In the genomic region with DNA sequence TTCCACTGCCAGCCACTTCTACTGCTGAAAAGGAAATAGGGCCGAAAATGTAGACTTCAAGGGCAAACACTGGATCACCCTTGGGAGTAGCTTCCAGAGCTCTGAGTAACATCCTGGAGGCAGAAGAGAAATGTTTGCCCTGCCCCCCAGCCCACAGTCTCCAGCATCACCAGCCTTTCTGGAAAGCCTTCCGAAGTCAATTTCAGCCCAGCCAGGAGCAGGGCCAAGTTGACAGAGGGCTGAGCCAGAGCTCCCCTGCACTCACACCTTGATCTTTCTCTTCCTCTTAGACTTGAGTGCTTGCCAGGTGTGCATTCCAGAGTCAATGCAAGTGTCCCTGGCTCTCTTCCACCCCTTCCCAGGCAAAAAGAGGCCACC, we compare ENCODE assay signal across 8 cellular contexts. TPM values are rescaled to one million over a fixed set of nuclear protein-coding genes. Genes with fewer than 3 reads are reported as not detected.
DNase-seq lines count a peak whose midpoint lies in the region; ATAC-seq, FAIRE-seq and TF ChIP-seq lines count a peak whose summit lies in the region.
"Had no signal": no experiment of that assay in that cellular context is flagged by ENCODE, and none has a peak within 500 bp of the region (broad histone marks: within the 10 kb centered on the region; RNA-seq: fewer than 3 reads in every experiment).

No MANE protein-coding gene starts in this region.

- in situ Hi-C loops in astrocyte of the spinal cord (cut with HindIII; ENCODE audit: low sequenced_read_pairs): no loop called here
- in situ Hi-C loops in transverse colon (cut with MboI; ENCODE audit: low pct_ligation_motif_present in 1 of 4, low pct_unique_long_range_greater_than_20kb in 1 of 4, low sequenced_read_pairs in 3 of 4): loop anchor here in 1 of 4 donors (25.0 kb wide), 1 partner anchor 234 kb away; no protein-coding TSS in a partner anchor

- peak; percentile 77 for ATAC-seq in left lobe of liver

- FAIRE-seq in HTR-8/SVneo (lab: Jason Lieb, UNC): no peak

- TF ChIP-seq CTCF in astrocyte of the spinal cord (IDR thresholded peaks at IDR 0.05; ENCODE audit: low read depth, low read length): no peak
- TF ChIP-seq CTCF in transverse colon (IDR thresholded peaks at IDR 0.05): no peak
- no peak for TF ChIP-seq CTCF in BE2C (IDR thresholded peaks at IDR 0.05; ENCODE audit: low read depth, low read length)

- peaks cover 0 to 29% (median 7%) of the 10 kb centered on the region in 4 donors for H3K4me1 ChIP-seq in transverse colon
- H3K4me1 ChIP-seq in BE2C: no peaks in the 10 kb centered on the region

- H3K27ac ChIP-seq in transverse colon: peak overlapping the region; percentile 73 to 85 (median 83)

- DNase-seq in HTR-8/SVneo (ENCODE audit: insufficient read length, low spot score) (peak; percentile 63), astrocyte of the spinal cord (ENCODE audit: low read depth, low spot score) (peak; percentile 88), left lobe of liver (ENCODE audit: low spot score) (peak; percentile 82), transverse colon (peak; percentile 47), NCI-H1930 (lab: John Stamatoyannopoulos, UW) (no peak), BE2C (no peak), CD1c-positive myeloid dendritic cell (ENCODE audit: extremely low spot score) (no peak)
- DNase-seq: activated B cell treated with CpG ODN at 0.5 μM for 24 hours had no signal

- intact Hi-C loops in transverse colon (cut with DNase I; ENCODE audit: low total_unique reads): no loop called here

- WGBS in transverse colon (ENCODE audit: low coverage in 1 of 2), 2 donors: 49% methylated on average over 2 of the region's 2 CpGs; no CpG with 5 or more reads in 1 of the 2 donors

- H3K9me3 ChIP-seq in transverse colon (no peaks in the 10 kb centered on the region), BE2C (no peaks in the 10 kb centered on the region)

- TF ChIP-seq POLR2A in transverse colon (IDR thresholded peaks at IDR 0.05): no peak

- no peak for TF ChIP-seq EP300 in transverse colon (IDR thresholded peaks at IDR 0.05; ENCODE audit: low read depth)

- no peaks in the 10 kb centered on the region for H3K27me3 ChIP-seq in transverse colon
- no peaks in the 10 kb centered on the region for H3K27me3 ChIP-seq in BE2C

- no peaks in the 10 kb centered on the region for H3K36me3 ChIP-seq in transverse colon
- no peaks in the 10 kb centered on the region for H3K36me3 ChIP-seq in BE2C

- no peak overlapping the region for H3K4me3 ChIP-seq in astrocyte of the spinal cord (ENCODE audit: low read depth, low read length)
- no peak overlapping the region for H3K4me3 ChIP-seq in transverse colon
- no peak overlapping the region for H3K4me3 ChIP-seq in BE2C (ENCODE audit: low read depth, low read length)

RNA-seq across cellular contexts. Expression of gene SLC25A5, which starts 35.2 kb away (rescaled TPM):
- 208 TPM for total RNA-seq in left lobe of liver
- 1,000 to 10,000 TPM in 1 of 4 donors, 100 to 1,000 TPM in 3; 319 to 1,302 (median 724) TPM for total RNA-seq in transverse colon
- polyA plus RNA-seq in BE2C (2012; ENCODE audit: insufficient read depth, insufficient read length, low read depth): 935 TPM

Comparison
In these comparisons a context has a peak if more than half of its experiments do, and no peak if none do; other contexts are left out.
1. DNase-seq: peak in HTR-8/SVneo (single experiment), astrocyte of the spinal cord (single experiment), left lobe of liver (single experiment) and transverse colon (single experiment); none in NCI-H1930 (0 of 2), BE2C (single experiment) and CD1c-positive myeloid dendritic cell (single experiment).